25 cellular contexts compared by ENCODE assay signal in the genomic region with DNA sequence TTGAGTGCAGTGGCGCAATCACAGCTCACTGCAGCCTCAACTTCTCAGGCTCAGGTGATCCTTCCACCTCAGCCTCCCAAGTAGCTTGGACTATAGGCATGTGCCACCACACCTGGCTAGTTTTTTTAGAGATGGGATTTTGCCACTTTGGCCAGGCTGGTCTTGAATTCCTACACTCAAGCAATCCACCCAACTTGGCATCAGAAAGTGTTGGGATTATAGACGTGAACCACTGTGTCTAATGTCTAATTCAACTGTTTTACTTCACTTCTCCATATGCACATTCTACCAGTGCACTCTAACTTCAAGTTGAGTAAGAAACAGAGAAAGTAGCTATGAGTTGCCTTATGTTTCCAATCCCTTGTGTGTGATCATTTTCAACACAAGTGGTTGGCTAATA.
"Had no signal": no experiment of that assay in that cellular context is flagged by ENCODE, and none has a peak within 500 bp of the region (broad histone marks: within the 10 kb centered on the region; RNA-seq: fewer than 3 reads in every experiment).

No MANE protein-coding gene starts in this region.

- H3K4me3 ChIP-seq: ascending aorta, esophagus squamous epithelium, gastrocnemius medialis, left ventricle myocardium inferior, spleen, thoracic aorta had no signal

- H3K4me3 Mint-ChIP-seq: activated B cell treated with CpG ODN at 0.5 μM for 24 hours; activated CD4-positive, alpha-beta T cell treated with anti-CD3 and anti-CD28 coated beads for 36 hours; activated T-cell treated with anti-CD3 and anti-CD28 coated beads, Interleukin-2, amount 50 U/mL, for 72 hours; effector memory CD8-positive, alpha-beta T cell; mesothelial cell of epicardium; natural killer cell; T-helper 1 cell treated with Interleukin-12 subunit alpha and Interleukin-12 subunit beta and Interleukin-4 antibody, amounts not matched to agents 30 μg/mL and 1 μg/mL, for 36 hours; type B pancreatic cell had no signal

- DNase-seq: activated B cell treated with CpG ODN at 0.5 μM for 24 hours; activated CD4-positive, alpha-beta T cell treated with anti-CD3 and anti-CD28 coated beads for 36 hours; activated CD4-positive, alpha-beta T cell treated with anti-CD3 and anti-CD28 coated beads, Interleukin-2, amount 50 U/mL, for 4 hours; activated effector memory CD4-positive, alpha-beta T cell treated with anti-CD3 and anti-CD28 coated beads, Interleukin-2, amount 50 U/mL, for 16 hours; activated naive CD4-positive, alpha-beta T cell treated with anti-CD3 and anti-CD28 coated beads, Interleukin-2, amount 50 U/mL, for 16 hours; activated T-cell treated with anti-CD3 and anti-CD28 coated beads, Interleukin-2, amount 50 U/mL, for 72 hours; brain microvascular endothelial cell; caudate nucleus; effector memory CD8-positive, alpha-beta T cell; esophagus squamous epithelium; gastrocnemius medialis; hypothalamus; left ventricle myocardium inferior; natural killer cell; retina; spleen; stimulated activated CD4-positive, alpha-beta T cell treated with anti-CD3 and anti-CD28 coated beads, Interleukin-4, amount 100 ng/mL, for 1 hour; stimulated activated naive CD4-positive, alpha-beta T cell treated with Interleukin-2 at 50 U/mL for 16 hours; T1000 had no signal

- ATAC-seq: activated CD4-positive, alpha-beta T cell treated with anti-CD3 and anti-CD28 coated beads for 36 hours; activated T-cell treated with anti-CD3 and anti-CD28 coated beads, Interleukin-2, amount 50 U/mL, for 72 hours; effector memory CD8-positive, alpha-beta T cell; gastrocnemius medialis; natural killer cell had no signal

- H3K4me1 Mint-ChIP-seq: activated B cell treated with CpG ODN at 0.5 μM for 24 hours had no signal

- H3K27ac Mint-ChIP-seq: activated B cell treated with CpG ODN at 0.5 μM for 24 hours; activated T-cell treated with anti-CD3 and anti-CD28 coated beads, Interleukin-2, amount 50 U/mL, for 72 hours; effector memory CD8-positive, alpha-beta T cell; mesothelial cell of epicardium; natural killer cell; progenitor cell of endocrine pancreas; T-helper 1 cell treated with Interleukin-12 subunit alpha and Interleukin-12 subunit beta and Interleukin-4 antibody, amounts not matched to agents 30 μg/mL and 1 μg/mL, for 36 hours; type B pancreatic cell had no signal

- H3K27me3 Mint-ChIP-seq: activated B cell treated with CpG ODN at 0.5 μM for 24 hours; activated CD4-positive, alpha-beta T cell treated with anti-CD3 and anti-CD28 coated beads for 36 hours; effector memory CD8-positive, alpha-beta T cell; progenitor cell of endocrine pancreas; type B pancreatic cell had no signal

- H3K9me3 Mint-ChIP-seq: activated B cell treated with CpG ODN at 0.5 μM for 24 hours; activated T-cell treated with anti-CD3 and anti-CD28 coated beads, Interleukin-2, amount 50 U/mL, for 72 hours; effector memory CD8-positive, alpha-beta T cell; mesothelial cell of epicardium; natural killer cell; T-helper 1 cell treated with Interleukin-12 subunit alpha and Interleukin-12 subunit beta and Interleukin-4 antibody, amounts not matched to agents 30 μg/mL and 1 μg/mL, for 36 hours; type B pancreatic cell had no signal
